In genomic region chr11:66051766-66052663, GRCh38 we compare ENCODE assay signal across 8 cellular contexts.
A peak's percentile ranks its signal among the peaks of the same experiment; 100 is the strongest.
DNase-seq lines count a peak whose midpoint lies in the region; ATAC-seq lines count a peak whose summit lies in the region.

A gene with protein sequence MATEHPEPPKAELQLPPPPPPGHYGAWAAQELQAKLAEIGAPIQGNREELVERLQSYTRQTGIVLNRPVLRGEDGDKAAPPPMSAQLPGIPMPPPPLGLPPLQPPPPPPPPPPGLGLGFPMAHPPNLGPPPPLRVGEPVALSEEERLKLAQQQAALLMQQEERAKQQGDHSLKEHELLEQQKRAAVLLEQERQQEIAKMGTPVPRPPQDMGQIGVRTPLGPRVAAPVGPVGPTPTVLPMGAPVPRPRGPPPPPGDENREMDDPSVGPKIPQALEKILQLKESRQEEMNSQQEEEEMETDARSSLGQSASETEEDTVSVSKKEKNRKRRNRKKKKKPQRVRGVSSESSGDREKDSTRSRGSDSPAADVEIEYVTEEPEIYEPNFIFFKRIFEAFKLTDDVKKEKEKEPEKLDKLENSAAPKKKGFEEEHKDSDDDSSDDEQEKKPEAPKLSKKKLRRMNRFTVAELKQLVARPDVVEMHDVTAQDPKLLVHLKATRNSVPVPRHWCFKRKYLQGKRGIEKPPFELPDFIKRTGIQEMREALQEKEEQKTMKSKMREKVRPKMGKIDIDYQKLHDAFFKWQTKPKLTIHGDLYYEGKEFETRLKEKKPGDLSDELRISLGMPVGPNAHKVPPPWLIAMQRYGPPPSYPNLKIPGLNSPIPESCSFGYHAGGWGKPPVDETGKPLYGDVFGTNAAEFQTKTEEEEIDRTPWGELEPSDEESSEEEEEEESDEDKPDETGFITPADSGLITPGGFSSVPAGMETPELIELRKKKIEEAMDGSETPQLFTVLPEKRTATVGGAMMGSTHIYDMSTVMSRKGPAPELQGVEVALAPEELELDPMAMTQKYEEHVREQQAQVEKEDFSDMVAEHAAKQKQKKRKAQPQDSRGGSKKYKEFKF (plus strand): TSS chr11:66052364. CDS start chr11:66052385, 21 bp downstream.

- peak within 1 kb of the TSS; percentile 99 for H3K4me3 Mint-ChIP-seq in memory B cell

- ATAC-seq in GM19468 (IDR thresholded peaks at IDR 0.05; ENCODE audit: extremely low read depth, unreplicated experiment) (peak; percentile 92), memory B cell (ENCODE audit: low read depth) (peak; percentile 91)

- H3K9me3 Mint-ChIP-seq in memory B cell, result no peaks in the 10 kb centered on the region

- peak within 1 kb of the TSS; percentile 98 for H3K27ac Mint-ChIP-seq in memory B cell

- H3K4me1 Mint-ChIP-seq in memory B cell, result peaks cover 19% of the 10 kb centered on the region

- peaks cover 15% of the 10 kb centered on the region for H3K36me3 Mint-ChIP-seq in memory B cell

- DNase-seq in CMK (ENCODE audit: low read depth), result peak; percentile 99
- DNase-seq in HS-5 (ENCODE audit: low read depth), result peak; percentile 88
- DNase-seq in NK-92 treated with Interleukin-12 subunit alpha and Interleukin-12 subunit beta, amount 100 ng/mL, for 24 hours (lab: John Stamatoyannopoulos, UW), result peak; percentile 98
- peak; percentile 96 for DNase-seq in activated CD8-positive, alpha-beta memory T cell treated with anti-CD3 and anti-CD28 coated beads for 24 hours
- peak; percentile 90 for DNase-seq in effector CD8-positive, alpha-beta T cell (lab: John Stamatoyannopoulos, UW)
- DNase-seq in memory B cell (ENCODE audit: low spot score in 2 of 2), result peak; percentile 83 to 87
- peak; percentile 91 for DNase-seq in stimulated activated CD8-positive, alpha-beta memory T cell treated with anti-CD3 and anti-CD28 coated beads, Interleukin-12 subunit alpha, Interleukin-12 subunit beta, amount 100 ng/mL, for 24 hours (ENCODE audit: extremely low read depth)

- H3K27me3 Mint-ChIP-seq in memory B cell, result peaks cover 3% of the 10 kb centered on the region

Comparison
In these comparisons a context has a peak if more than half of its experiments do, and no peak if none do; other contexts are left out.
1. Peak in every context shown above with its lines: DNase-seq and ATAC-seq.